1 cellular context compared by ENCODE assay signal in the genomic region with DNA sequence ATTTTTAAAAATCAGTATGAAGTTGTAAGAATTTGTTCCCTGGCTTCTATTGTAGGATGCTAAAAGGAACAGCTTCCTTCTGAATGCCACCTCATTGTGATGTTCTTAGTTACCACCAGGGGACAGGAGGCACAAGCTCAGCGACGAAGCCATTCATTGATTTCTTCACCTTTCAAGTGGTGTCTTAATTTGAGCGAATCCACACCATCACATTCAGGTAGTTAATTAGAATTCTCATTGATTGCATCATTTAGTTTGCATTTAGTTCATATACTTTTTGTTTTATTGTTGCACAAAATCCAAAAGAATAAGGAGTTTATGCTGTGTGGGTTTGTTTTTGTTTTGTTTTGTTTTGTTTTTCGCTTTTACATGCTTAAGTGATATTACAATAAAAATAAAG.
TF ChIP-seq lines count a peak whose summit lies in the region.

No MANE protein-coding gene starts in this region.

TF ChIP-seq in HCT116, 20 proteins besides CTCF, POLR2A, EP300 and RAD21 (continued from another document):
- TF ChIP-seq, protein P1, sequence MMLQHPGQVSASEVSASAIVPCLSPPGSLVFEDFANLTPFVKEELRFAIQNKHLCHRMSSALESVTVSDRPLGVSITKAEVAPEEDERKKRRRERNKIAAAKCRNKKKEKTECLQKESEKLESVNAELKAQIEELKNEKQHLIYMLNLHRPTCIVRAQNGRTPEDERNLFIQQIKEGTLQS (IDR thresholded peaks at IDR 0.05) = no peak
- TF ChIP-seq POLR2AphosphoS5 (IDR thresholded peaks at IDR 0.05; ENCODE audit: low read depth, low read length) (no peak), SRF (IDR thresholded peaks at IDR 0.05; ENCODE audit: low read depth) (no peak)
TF ChIP-seq in HCT116: peak in this region for 3.
